ENCODE assay signal across 8 cellular contexts in genomic region chr18:23540867-23541266, GRCh38. TPM values are rescaled to one million over a fixed set of nuclear protein-coding genes. Genes with fewer than 3 reads are reported as not detected.
DNase-seq lines count a peak whose midpoint lies in the region; ATAC-seq and TF ChIP-seq lines count a peak whose summit lies in the region.

No MANE protein-coding gene starts in this region.

- H3K9me3 Mint-ChIP-seq in immature natural killer cell = no peaks in the 10 kb centered on the region

- no peak for TF ChIP-seq CTCF in PC-3 (conservative IDR thresholded peaks at IDR 0.05; ENCODE audit: low read depth, low read length)

- H3K79me2 ChIP-seq in PC-3 (ENCODE audit: low read length) = no peaks in the 10 kb centered on the region

- H4K20me1 ChIP-seq in PC-3 (ENCODE audit: low read length) = no peaks in the 10 kb centered on the region

- H3K4me2 ChIP-seq in PC-3 (ENCODE audit: low read length) = no peak overlapping the region

- ATAC-seq in GM21737 (IDR thresholded peaks at IDR 0.05; ENCODE audit: unreplicated experiment) (peak; percentile 79), PC-3 (no peak)

- no peaks in the 10 kb centered on the region for H3F3A ChIP-seq in PC-3 (ENCODE audit: low read length, unreplicated experiment)

- no peaks in the 10 kb centered on the region for H3K27me3 ChIP-seq in PC-3 (ENCODE audit: low read length)

- peaks cover 35% of the 10 kb centered on the region in 2 donors for H3K4me1 Mint-ChIP-seq in immature natural killer cell

- H3K4me1 ChIP-seq in PC-3 (ENCODE audit: insufficient read depth, low read length) = no peaks in the 10 kb centered on the region

- peaks cover 0 to 10% (median 8%) of the 10 kb centered on the region in 3 donors for H3K27me3 Mint-ChIP-seq in immature natural killer cell (ENCODE audit: low read depth in 3 of 3)

- H3K27ac ChIP-seq in PC-3 (ENCODE audit: low read length) = no peak overlapping the region

- intact Hi-C loops in PC-3 (cut with micrococcal nuclease) = no loop called here

- peaks cover 33 to 81% (median 56%) of the 10 kb centered on the region in 3 donors for H3K36me3 Mint-ChIP-seq in immature natural killer cell

- no peak overlapping the region for H2AFZ ChIP-seq in PC-3 (ENCODE audit: low read length)

- CTCF ChIA-PET in PC-3 (lab: Charles Lee) = no interaction called here

- POLR2A ChIA-PET in PC-3 (lab: Charles Lee; ENCODE audit: unreplicated experiment) = no interaction called here

- H3K27ac Mint-ChIP-seq in immature natural killer cell = peak overlapping the region; percentile 85 to 90 (median 88)

- no peak overlapping the region for H3K9ac ChIP-seq in PC-3 (ENCODE audit: low read length)

- H3K9me2 ChIP-seq in PC-3 (replicated peaks; ENCODE audit: low read length) = no peaks in the 10 kb centered on the region

- DNase-seq in GF-D8 (lab: John Stamatoyannopoulos, UW) (peak; percentile 78), SIG-M5 (lab: John Stamatoyannopoulos, UW) (peak; percentile 94), immature natural killer cell (peak; percentile 30 to 38 (median 38)), T-helper 9 cell (no peak), PC-3 (no peak), GOT3 (lab: John Stamatoyannopoulos, UW) (no peak), NCI-H1048 (lab: John Stamatoyannopoulos, UW) (no peak)

- no peaks in the 10 kb centered on the region for H3K9me3 ChIP-seq in PC-3 (ENCODE audit: low read length)

- H3K4me3 Mint-ChIP-seq in immature natural killer cell = peak overlapping the region; percentile 44 to 74 (median 55)

- no TSS peak for BruUV-seq in PC-3 (replicated peaks; lab: Mats Ljungman, UMichigan)

- H3K4me3 ChIP-seq in PC-3 (ENCODE audit: low read length) = no peak overlapping the region

- H3K36me3 ChIP-seq in PC-3 (ENCODE audit: low read depth, low read length) = peaks cover 84% of the 10 kb centered on the region

RNA-seq across cellular contexts. Expression of gene RMC1, which starts 37.6 kb away (rescaled TPM):
- polyA plus RNA-seq in immature natural killer cell = 10 to 100 TPM; 33.4 to 67.1 (median 39.0) TPM
- 23.2 and 27.6 TPM in 2 replicates for total RNA-seq in PC-3 (2014; rRNA removed)

RNA-seq across cellular contexts. Expression of gene NPC1, which starts 45.4 kb away (rescaled TPM):
- 10 to 100 TPM; 25.1 to 83.2 (median 47.2) TPM for polyA plus RNA-seq in immature natural killer cell
- total RNA-seq in PC-3 (2014; rRNA removed) = 85.5 and 122 TPM in 2 replicates

Comparison
In these comparisons a context has a peak if more than half of its experiments do, and no peak if none do; other contexts are left out.
1. DNase-seq: peak in GF-D8 (single experiment), SIG-M5 (single experiment) and immature natural killer cell (3 of 3); none in T-helper 9 cell (single experiment), PC-3 (single experiment), GOT3 (single experiment) and NCI-H1048 (single experiment).